8 cellular contexts compared by ENCODE assay signal in genomic region chr22:40499187-40499753, GRCh38.
DNase-seq lines count a peak whose midpoint lies in the region; TF ChIP-seq lines count a peak whose summit lies in the region.

No MANE protein-coding gene starts in this region.

- TF ChIP-seq CTCF in spleen (IDR thresholded peaks at IDR 0.05 in 8 of 11, conservative IDR thresholded peaks at IDR 0.05 in 3 of 11): no peak

- H3K9me3 ChIP-seq in spleen: no peaks in the 10 kb centered on the region

- peak; percentile 13 for DNase-seq in stimulated activated CD4-positive, alpha-beta T cell treated with anti-CD3 and anti-CD28 coated beads, Interleukin-15, amount 100 ng/mL, for 24 hours
- DNase-seq in stimulated activated CD4-positive, alpha-beta T cell treated with anti-CD3 and anti-CD28 coated beads, Interleukin-4, amount 100 ng/mL, for 4 hours: no peak
- peak; percentile 23 for DNase-seq in SKM-1 (lab: John Stamatoyannopoulos, UW; ENCODE audit: unreplicated experiment)
- DNase-seq in fibroblast of peridontal ligament (ENCODE audit: extremely low read depth): peak; percentile 97
- DNase-seq in skeletal muscle cell (ENCODE audit: low read depth): peak; percentile 95
- DNase-seq in spleen: no peak
- no peak for DNase-seq in cerebellar nuclear complex (lab: John Stamatoyannopoulos, UW)
- no peak for DNase-seq in head of caudate nucleus

- TF ChIP-seq POLR2A in spleen (IDR thresholded peaks at IDR 0.05): no peak

- H3K27me3 ChIP-seq in spleen (replicated peaks in 1 of 7): no peaks in the 10 kb centered on the region

- H3K4me1 ChIP-seq in spleen: peaks cover 0 to 55% (median 13%) of the 10 kb centered on the region in 6 donors

- peak overlapping the region in 2 of 8 donors; percentile 6 to 28 for H3K27ac ChIP-seq in spleen

- intact Hi-C loops in spleen (cut with DNase I; ENCODE audit: low total_unique reads): no loop called here
- intact Hi-C loops in head of caudate nucleus (cut with DNase I): no loop called here

- no peaks in the 10 kb centered on the region for H3K36me3 ChIP-seq in spleen

- H3K4me3 ChIP-seq in skeletal muscle cell (ENCODE audit: low read depth, low read length): no peak overlapping the region
- H3K4me3 ChIP-seq in spleen: no peak overlapping the region

Comparison
In these comparisons a context has a peak if more than half of its experiments do, and no peak if none do; other contexts are left out.
1. DNase-seq: peak in stimulated activated CD4-positive, alpha-beta T cell treated with anti-CD3 and anti-CD28 coated beads, Interleukin-15, amount 100 ng/mL, for 24 hours (single experiment), SKM-1 (single experiment), fibroblast of peridontal ligament (single experiment) and skeletal muscle cell (single experiment); none in stimulated activated CD4-positive, alpha-beta T cell treated with anti-CD3 and anti-CD28 coated beads, Interleukin-4, amount 100 ng/mL, for 4 hours (0 of 2), spleen (single experiment), cerebellar nuclear complex (0 of 2) and head of caudate nucleus (0 of 42).